In the genomic region with DNA sequence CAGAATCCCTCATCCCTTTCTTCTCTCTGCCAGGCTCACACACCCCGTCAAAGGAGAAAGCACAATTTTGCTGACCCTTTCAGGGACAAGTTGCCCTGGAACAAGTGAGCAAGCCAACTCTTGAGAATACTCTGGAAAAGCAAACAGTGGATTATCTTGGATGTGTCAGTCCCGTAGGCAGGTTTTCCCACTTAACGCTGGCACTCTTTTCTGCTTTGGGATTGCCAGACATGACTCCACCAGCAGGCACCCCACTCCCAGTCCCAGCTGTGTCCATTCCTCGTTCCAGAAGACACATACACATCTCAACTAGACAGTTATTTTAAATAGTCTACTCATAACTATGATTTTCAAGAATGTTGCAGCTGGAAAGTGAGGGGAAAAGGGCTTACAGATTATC, we compare ENCODE assay signal across 1 cellular context.
TF ChIP-seq lines count a peak whose summit lies in the region.

No MANE protein-coding gene starts in this region.

TF ChIP-seq in HCT116, 20 proteins besides CTCF, POLR2A, EP300 and RAD21 (continued from another document):
- TF ChIP-seq, protein P1, sequence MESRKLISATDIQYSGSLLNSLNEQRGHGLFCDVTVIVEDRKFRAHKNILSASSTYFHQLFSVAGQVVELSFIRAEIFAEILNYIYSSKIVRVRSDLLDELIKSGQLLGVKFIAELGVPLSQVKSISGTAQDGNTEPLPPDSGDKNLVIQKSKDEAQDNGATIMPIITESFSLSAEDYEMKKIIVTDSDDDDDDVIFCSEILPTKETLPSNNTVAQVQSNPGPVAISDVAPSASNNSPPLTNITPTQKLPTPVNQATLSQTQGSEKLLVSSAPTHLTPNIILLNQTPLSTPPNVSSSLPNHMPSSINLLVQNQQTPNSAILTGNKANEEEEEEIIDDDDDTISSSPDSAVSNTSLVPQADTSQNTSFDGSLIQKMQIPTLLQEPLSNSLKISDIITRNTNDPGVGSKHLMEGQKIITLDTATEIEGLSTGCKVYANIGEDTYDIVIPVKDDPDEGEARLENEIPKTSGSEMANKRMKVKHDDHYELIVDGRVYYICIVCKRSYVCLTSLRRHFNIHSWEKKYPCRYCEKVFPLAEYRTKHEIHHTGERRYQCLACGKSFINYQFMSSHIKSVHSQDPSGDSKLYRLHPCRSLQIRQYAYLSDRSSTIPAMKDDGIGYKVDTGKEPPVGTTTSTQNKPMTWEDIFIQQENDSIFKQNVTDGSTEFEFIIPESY (IDR thresholded peaks at IDR 0.05; ENCODE audit: extremely low read depth, insufficient replicate concordance, low read length), result no peak
- TF ChIP-seq SIN3A (IDR thresholded peaks at IDR 0.05; ENCODE audit: low read depth) (no peak), TCF7L2 (IDR thresholded peaks at IDR 0.05; ENCODE audit: borderline replicate concordance, extremely low read depth, insufficient read depth, insufficient read length) (no peak), ATF3 (IDR thresholded peaks at IDR 0.05) (no peak), FOSL1 (IDR thresholded peaks at IDR 0.05; ENCODE audit: low read depth) (no peak), CBX3 (IDR thresholded peaks at IDR 0.05; ENCODE audit: low read depth) (no peak), REST (IDR thresholded peaks at IDR 0.05; ENCODE audit: low read depth) (no peak)
